8 cellular contexts compared by ENCODE assay signal in genomic region chrX:19344207-19344534, GRCh38. TPM values are rescaled to one million over a fixed set of nuclear protein-coding genes. Genes with fewer than 3 reads are reported as not detected.
DNase-seq lines count a peak whose midpoint lies in the region; ATAC-seq and TF ChIP-seq lines count a peak whose summit lies in the region.

No MANE protein-coding gene starts in this region.

- H3K36me3 ChIP-seq in OCI-LY3 (replicated peaks; ENCODE audit: low read depth, low read length), result no peaks in the 10 kb centered on the region
- H3K36me3 ChIP-seq in esophagus (ENCODE audit: control insufficient read depth in 2 of 2, insufficient read depth in 2 of 2, low read length in 1 of 2), result no peaks in the 10 kb centered on the region
- H3K36me3 ChIP-seq in rectal smooth muscle tissue (ENCODE audit: control insufficient read depth, insufficient read depth, low read length), result no peaks in the 10 kb centered on the region

- peak overlapping the region; percentile 23; the same call in 1 of the 2 replicates for H3K27ac ChIP-seq in OCI-LY3 (ENCODE audit: low read length)
- peak overlapping the region; percentile 92 for H3K27ac ChIP-seq in esophagus (ENCODE audit: low read depth in 2 of 2, low read length in 1 of 2)
- H3K27ac ChIP-seq in rectal smooth muscle tissue (ENCODE audit: low read depth, low read length), result peak overlapping the region; percentile 89

- ATAC-seq in GM21381 (IDR thresholded peaks at IDR 0.05; ENCODE audit: unreplicated experiment), result peak; percentile 10
- ATAC-seq in HG02884 (IDR thresholded peaks at IDR 0.05; ENCODE audit: unreplicated experiment), result no peak

- peaks cover 9% of the 10 kb centered on the region for H3K4me1 ChIP-seq in OCI-LY3 (ENCODE audit: low read length)
- peaks cover 0 to 4% of the 10 kb centered on the region in 2 donors for H3K4me1 ChIP-seq in esophagus (ENCODE audit: control insufficient read depth in 2 of 2, insufficient read depth in 2 of 2, low read length in 1 of 2)
- H3K4me1 ChIP-seq in rectal smooth muscle tissue (ENCODE audit: control insufficient read depth, insufficient read depth, low read length), result peaks cover 3% of the 10 kb centered on the region

- peak overlapping the region; percentile 87 for H3K4me2 ChIP-seq in OCI-LY3 (ENCODE audit: low read length)

- H4K20me1 ChIP-seq in OCI-LY3 (ENCODE audit: insufficient read depth, low read length), result no peaks in the 10 kb centered on the region

- DNase-seq in AG09309 (ENCODE audit: low read depth) (no peak), NCI-H510A treated with DMSO at 0.1 percent for 48 hours (lab: John Stamatoyannopoulos, UW) (no peak), putamen (ENCODE audit: low spot score) (no peak)

- no peaks in the 10 kb centered on the region for H3K27me3 ChIP-seq in OCI-LY3 (ENCODE audit: low read depth, low read length)
- H3K27me3 ChIP-seq in esophagus (ENCODE audit: control insufficient read depth in 1 of 2, insufficient read depth in 2 of 2, low read length in 2 of 2), result no peaks in the 10 kb centered on the region
- H3K27me3 ChIP-seq in rectal smooth muscle tissue (ENCODE audit: control insufficient read depth, insufficient read depth, low read length), result no peaks in the 10 kb centered on the region

- no peak overlapping the region for H2AFZ ChIP-seq in OCI-LY3 (ENCODE audit: low read depth, low read length)

- H3K4me3 ChIP-seq in AG09309 (ENCODE audit: control insufficient read depth, low read depth, low read length), result peak overlapping the region; percentile 83
- peak overlapping the region; percentile 99 for H3K4me3 ChIP-seq in OCI-LY3 (ENCODE audit: low read length)
- H3K4me3 ChIP-seq in esophagus (ENCODE audit: low read depth in 1 of 2, low read length in 2 of 2), result peak overlapping the region; percentile 55 to 89
- H3K4me3 ChIP-seq in rectal smooth muscle tissue (ENCODE audit: low read length), result peak overlapping the region; percentile 79

- H3K9ac ChIP-seq in OCI-LY3 (ENCODE audit: low read length) (peak overlapping the region; percentile 78), rectal smooth muscle tissue (ENCODE audit: low read length) (peak overlapping the region; percentile 80)

- peaks cover 46% of the 10 kb centered on the region for H3K79me2 ChIP-seq in OCI-LY3 (ENCODE audit: low read length)

- whole genome bisulfite sequencing in esophagus, 2 donors, result 1 to 25% methylated on average over 24 of the region's 24 CpGs

- TF ChIP-seq CTCF in AG09309 (IDR thresholded peaks at IDR 0.05; ENCODE audit: control insufficient read depth, insufficient read depth, low read depth, low read length, missing control alignments), result no peak
- no peak for TF ChIP-seq CTCF in OCI-LY3 (IDR thresholded peaks at IDR 0.05; ENCODE audit: low read depth, low read length)

- no peaks in the 10 kb centered on the region for H3K9me3 ChIP-seq in OCI-LY3 (ENCODE audit: insufficient read depth, low read length)
- H3K9me3 ChIP-seq in esophagus (ENCODE audit: control insufficient read depth in 2 of 2, insufficient read depth in 1 of 2, low read depth in 1 of 2, low read length in 1 of 2), result peaks cover 0 to 5% of the 10 kb centered on the region in 2 donors

RNA-seq across cellular contexts. Expression of gene PDHA1, which starts 0.4 kb away (rescaled TPM):
- 100 to 1,000 TPM; 131 to 174 TPM for polyA plus RNA-seq in esophagus

Comparison
In these comparisons a context has a peak if more than half of its experiments do, and no peak if none do; other contexts are left out.
1. H3K27ac ChIP-seq: peak in every context shown above with its lines; median percentile 92 in esophagus; 89 in rectal smooth muscle tissue; 23 in OCI-LY3.